ENCODE assay signal across 1 cellular context in the genomic region with DNA sequence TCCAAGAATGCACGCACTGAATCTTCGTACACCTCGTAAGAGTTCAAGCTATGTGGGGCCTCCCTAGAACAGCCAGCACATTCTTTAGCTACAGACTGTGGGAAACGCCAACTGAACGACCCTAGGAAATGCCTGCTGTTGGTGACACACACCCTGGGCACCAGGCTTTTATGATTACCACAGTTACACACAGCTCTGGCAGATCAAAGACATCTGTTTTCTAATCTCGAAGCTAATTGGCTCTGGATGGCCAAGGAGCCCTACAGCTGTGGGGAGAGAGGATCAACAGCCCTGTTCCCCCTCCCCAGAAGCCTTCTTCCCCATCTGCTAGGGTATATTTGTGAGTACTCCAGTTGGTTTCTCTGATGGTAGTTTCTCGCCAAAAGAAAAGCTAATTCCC.
TF ChIP-seq lines count a peak whose summit lies in the region.

No MANE protein-coding gene starts in this region.

TF ChIP-seq in IMR-90, 13 proteins besides CTCF, POLR2A, EP300 and RAD21:
- TF ChIP-seq MAZ (IDR thresholded peaks at IDR 0.05; ENCODE audit: borderline replicate concordance, low read depth, low read length) (no peak), CHD1 (IDR thresholded peaks at IDR 0.05; ENCODE audit: low read depth, low read length) (no peak)
